Comparison of ENCODE assay signal across 15 cellular contexts in the genomic region with DNA sequence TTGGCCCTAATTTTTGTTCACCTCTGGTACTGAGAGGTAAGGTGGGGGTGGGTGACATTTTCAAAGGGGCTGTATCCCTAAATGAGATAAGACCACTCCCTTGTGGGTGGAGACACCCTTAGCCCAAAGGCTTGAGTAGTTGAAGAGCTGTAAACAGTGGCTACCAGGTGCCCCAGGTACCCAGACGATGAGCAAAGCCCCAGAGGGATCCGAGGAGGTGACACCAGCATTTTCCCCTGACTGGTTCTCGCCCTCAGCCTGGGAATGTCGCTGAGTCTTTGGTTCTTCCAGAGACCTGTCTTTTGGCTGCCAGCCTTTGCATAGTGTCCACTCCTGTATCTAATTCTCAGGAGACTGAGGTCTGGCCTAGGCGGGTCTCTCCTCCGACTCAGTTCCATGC.
"Had no signal": no experiment of that assay in that cellular context is flagged by ENCODE, and none has a peak within 500 bp of the region (broad histone marks: within the 10 kb centered on the region; RNA-seq: fewer than 3 reads in every experiment).

No MANE protein-coding gene starts in this region.

- H3K4me3 Mint-ChIP-seq: naive B cell had no signal

- H3K9me3 Mint-ChIP-seq: activated naive CD4-positive, alpha-beta T cell treated with anti-CD3 and anti-CD28 coated beads, Interleukin-2, amount 50 U/mL, for 72 hours; naive B cell had no signal

- ATAC-seq: activated naive CD4-positive, alpha-beta T cell treated with anti-CD3 and anti-CD28 coated beads, Interleukin-2, amount 50 U/mL, for 72 hours; psoas muscle; right lobe of liver had no signal

- H3K36me3 Mint-ChIP-seq: activated naive CD4-positive, alpha-beta T cell treated with anti-CD3 and anti-CD28 coated beads, Interleukin-2, amount 50 U/mL, for 72 hours; naive B cell had no signal

- H3K4me1 ChIP-seq: breast epithelium, psoas muscle, right lobe of liver had no signal

- DNase-seq: activated CD4-positive, alpha-beta T cell treated with anti-CD3 and anti-CD28 coated beads, Interleukin-2, amount 50 U/mL, for 4 hours; activated CD4-positive, CD25-positive, alpha-beta regulatory T cell; dorsolateral prefrontal cortex; esophagus squamous epithelium; foreskin fibroblast; naive B cell; occipital lobe; psoas muscle; stimulated activated CD4-positive, alpha-beta T cell treated with anti-CD3 and anti-CD28 coated beads, Interleukin-1b, Interleukin-23, amount 100 ng/mL, for 48 hours; stimulated activated naive CD4-positive, alpha-beta T cell; SW 1271; trophoblast cell had no signal

- H3K4me3 ChIP-seq: breast epithelium, dorsolateral prefrontal cortex, esophagus squamous epithelium, psoas muscle, right lobe of liver had no signal

- H3K27ac ChIP-seq: breast epithelium, esophagus squamous epithelium, psoas muscle, right lobe of liver had no signal

- H3K27me3 ChIP-seq: breast epithelium, dorsolateral prefrontal cortex, esophagus squamous epithelium, right lobe of liver had no signal

- H3K36me3 ChIP-seq: breast epithelium, esophagus squamous epithelium, right lobe of liver had no signal

- H3K9me3 ChIP-seq: breast epithelium, esophagus squamous epithelium, psoas muscle, right lobe of liver had no signal

- H3K27me3 Mint-ChIP-seq: naive B cell had no signal
